16 cellular contexts compared by ENCODE assay signal in genomic region chr7:19352271-19352670, GRCh38.
"Had no signal": no experiment of that assay in that cellular context is flagged by ENCODE, and none has a peak within 500 bp of the region (broad histone marks: within the 10 kb centered on the region; RNA-seq: fewer than 3 reads in every experiment).

No MANE protein-coding gene starts in this region.

- DNase-seq: activated CD4-positive, alpha-beta T cell treated with anti-CD3 and anti-CD28 coated beads, Interleukin-2, amount 50 U/mL, for 1 hour; activated CD8-positive, alpha-beta memory T cell treated with anti-CD3 and anti-CD28 coated beads for 24 hours; activated CD8-positive, alpha-beta memory T cell treated with anti-CD3 and anti-CD28 coated beads, Interleukin-2, amount 50 U/mL, for 48 hours; activated effector memory CD4-positive, alpha-beta T cell treated with Interleukin-2 at 50 U/mL for 16 hours; activated naive CD4-positive, alpha-beta T cell treated with anti-CD3 and anti-CD28 coated beads, Interleukin-2, amount 10 ng/mL, durations not matched to agents 7 days and 5 days; activated T-cell treated with anti-CD3 and anti-CD28 coated beads, Interleukin-2, amount 50 U/mL, for 48 hours; colonic mucosa; mesenchymal stem cell; natural killer cell; right lobe of liver; stimulated activated naive B cell treated with anti-CD40 and anti-IgM and Interleukin-4, amounts not matched to agents 10 μg/mL and 1 μg/mL and 100 μg/mL, for 72 hours had no signal

- H3K9me3 Mint-ChIP-seq: natural killer cell; stimulated activated naive B cell treated with anti-CD40 and anti-IgM and Interleukin-4, amounts not matched to agents 10 μg/mL and 1 μg/mL and 100 μg/mL, for 72 hours; T-helper 1 cell treated with Interleukin-12 subunit alpha and Interleukin-12 subunit beta and Interleukin-4 antibody, amounts not matched to agents 30 μg/mL and 1 μg/mL, for 36 hours had no signal

- ATAC-seq: activated CD4-positive, CD25-positive, alpha-beta regulatory T cell treated with anti-CD3 and anti-CD28 coated beads, Interleukin-2, amount 50 U/mL, for 24 hours; natural killer cell; right lobe of liver; stimulated activated naive B cell treated with anti-CD40 and anti-IgM and Interleukin-4, amounts not matched to agents 10 μg/mL and 1 μg/mL and 100 μg/mL, for 72 hours had no signal

- H3K27ac Mint-ChIP-seq: activated naive CD4-positive, alpha-beta T cell treated with anti-CD3 and anti-CD28 coated beads, Interleukin-2, amount 10 ng/mL, durations not matched to agents 7 days and 5 days; natural killer cell; stimulated activated naive B cell treated with anti-CD40 and anti-IgM and Interleukin-4, amounts not matched to agents 10 μg/mL and 1 μg/mL and 100 μg/mL, for 72 hours; T-helper 1 cell treated with Interleukin-12 subunit alpha and Interleukin-12 subunit beta and Interleukin-4 antibody, amounts not matched to agents 30 μg/mL and 1 μg/mL, for 36 hours had no signal

- H3K4me1 ChIP-seq: colonic mucosa, parathyroid adenoma, right lobe of liver had no signal

- H3K4me3 ChIP-seq: colonic mucosa, right lobe of liver had no signal

- H3K27ac ChIP-seq: colonic mucosa, neutrophil, parathyroid adenoma, right lobe of liver had no signal

- H3K36me3 Mint-ChIP-seq: activated naive CD4-positive, alpha-beta T cell treated with anti-CD3 and anti-CD28 coated beads, Interleukin-2, amount 10 ng/mL, durations not matched to agents 7 days and 5 days; natural killer cell; stimulated activated naive B cell treated with anti-CD40 and anti-IgM and Interleukin-4, amounts not matched to agents 10 μg/mL and 1 μg/mL and 100 μg/mL, for 72 hours had no signal

- H3K4me1 Mint-ChIP-seq: activated naive CD4-positive, alpha-beta T cell treated with anti-CD3 and anti-CD28 coated beads, Interleukin-2, amount 10 ng/mL, durations not matched to agents 7 days and 5 days; central memory CD8-positive, alpha-beta T cell; stimulated activated naive B cell treated with anti-CD40 and anti-IgM and Interleukin-4, amounts not matched to agents 10 μg/mL and 1 μg/mL and 100 μg/mL, for 72 hours had no signal

- H3K27me3 ChIP-seq: colonic mucosa, neutrophil, right lobe of liver had no signal

- H3K9me3 ChIP-seq: colonic mucosa, neutrophil, right lobe of liver had no signal

- H3K27me3 Mint-ChIP-seq: activated naive CD4-positive, alpha-beta T cell treated with anti-CD3 and anti-CD28 coated beads, Interleukin-2, amount 10 ng/mL, durations not matched to agents 7 days and 5 days; central memory CD8-positive, alpha-beta T cell; stimulated activated naive B cell treated with anti-CD40 and anti-IgM and Interleukin-4, amounts not matched to agents 10 μg/mL and 1 μg/mL and 100 μg/mL, for 72 hours had no signal

- H3K36me3 ChIP-seq: colonic mucosa, neutrophil, right lobe of liver had no signal

- H3K4me3 Mint-ChIP-seq: activated naive CD4-positive, alpha-beta T cell treated with anti-CD3 and anti-CD28 coated beads, Interleukin-2, amount 10 ng/mL, durations not matched to agents 7 days and 5 days; central memory CD8-positive, alpha-beta T cell; natural killer cell; stimulated activated naive B cell treated with anti-CD40 and anti-IgM and Interleukin-4, amounts not matched to agents 10 μg/mL and 1 μg/mL and 100 μg/mL, for 72 hours; T-helper 1 cell treated with Interleukin-12 subunit alpha and Interleukin-12 subunit beta and Interleukin-4 antibody, amounts not matched to agents 30 μg/mL and 1 μg/mL, for 36 hours had no signal
